ENCODE assay signal across 13 cellular contexts in the genomic region with DNA sequence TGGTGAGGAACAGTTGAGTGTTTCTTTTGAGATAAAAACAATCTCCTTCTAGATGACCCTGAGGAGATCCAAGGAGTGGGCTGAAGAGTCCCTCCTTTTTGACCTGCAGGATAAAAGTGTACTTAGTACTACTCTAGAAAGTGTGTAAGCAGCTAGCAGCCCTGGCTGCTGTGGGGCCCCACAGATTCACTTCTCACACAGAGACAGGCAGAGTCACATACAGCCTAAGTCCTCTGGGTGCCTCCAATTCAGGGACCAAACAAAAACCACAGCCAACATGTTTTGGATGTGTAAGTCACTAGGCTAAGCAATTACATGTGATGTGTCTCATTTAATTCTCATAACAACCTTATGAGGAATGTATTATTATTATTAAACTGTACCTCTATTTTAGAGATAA.
A peak's percentile ranks its signal among the peaks of the same experiment; 100 is the strongest.
DNase-seq lines count a peak whose midpoint lies in the region; ATAC-seq and TF ChIP-seq lines count a peak whose summit lies in the region.
"Had no signal": no experiment of that assay in that cellular context is flagged by ENCODE, and none has a peak within 500 bp of the region (broad histone marks: within the 10 kb centered on the region; RNA-seq: fewer than 3 reads in every experiment).

No MANE protein-coding gene starts in this region.

- no peak for TF ChIP-seq CTCF in upper lobe of right lung (IDR thresholded peaks at IDR 0.05)

- H3K4me3 ChIP-seq in upper lobe of right lung, result no peak overlapping the region

- H3K27me3 ChIP-seq in upper lobe of right lung, result no peaks in the 10 kb centered on the region

- H3K27ac ChIP-seq in upper lobe of right lung, result no peak overlapping the region
- H3K27ac ChIP-seq: 22Rv1 had no signal

- no peaks in the 10 kb centered on the region for H3K9me3 ChIP-seq in upper lobe of right lung

- DNase-seq in activated CD4-positive, CD25-positive, alpha-beta regulatory T cell treated with anti-CD3 and anti-CD28 coated beads, Interleukin-2, amount 50 U/mL, for 72 hours, result no peak
- peak; percentile 29 for DNase-seq in iris pigment epithelial cell (ENCODE audit: low read depth)
- no peak for DNase-seq in GF-D8 (lab: John Stamatoyannopoulos, UW)
- no peak for DNase-seq in upper lobe of right lung
- DNase-seq in putamen (ENCODE audit: low spot score), result no peak
- DNase-seq: activated naive CD8-positive, alpha-beta T cell treated with anti-CD3 and anti-CD28 coated beads, Interleukin-2, amount 10 ng/mL, durations not matched to agents 7 days and 5 days; DMS79 treated with DMSO at 0.1 percent for 48 hours; NCI-H2081 treated with DMSO at 0.1 percent for 48 hours; stimulated activated CD4-positive, alpha-beta T cell treated with anti-CD3 and anti-CD28 coated beads, Interleukin-4, amount 100 ng/mL, for 24 hours had no signal

- intact Hi-C loops in upper lobe of right lung (cut with DNase I), result no loop called here

- no peaks in the 10 kb centered on the region for H3K36me3 ChIP-seq in upper lobe of right lung

- ATAC-seq in activated CD4-positive, CD25-positive, alpha-beta regulatory T cell treated with anti-CD3 and anti-CD28 coated beads, Interleukin-2, amount 50 U/mL, for 24 hours, result peak; percentile 62 to 67
- ATAC-seq in GM21447 (IDR thresholded peaks at IDR 0.05; ENCODE audit: unreplicated experiment) (peak; percentile 70), HG03159 (IDR thresholded peaks at IDR 0.05; ENCODE audit: unreplicated experiment) (peak; percentile 60), upper lobe of right lung (no peak)

- peaks cover 3% of the 10 kb centered on the region for H3K4me1 ChIP-seq in upper lobe of right lung
